In genomic region chr7:128366290-128366689, GRCh38 we compare ENCODE assay signal across 18 cellular contexts. TPM values are rescaled to one million over a fixed set of nuclear protein-coding genes. Genes with fewer than 3 reads are reported as not detected.
"Had no signal": no experiment of that assay in that cellular context is flagged by ENCODE, and none has a peak within 500 bp of the region (broad histone marks: within the 10 kb centered on the region; RNA-seq: fewer than 3 reads in every experiment).

No MANE protein-coding gene starts in this region.

- H3K36me3 ChIP-seq: ascending aorta, cardiac muscle cell, colonic mucosa, ovary, tibial artery had no signal

- H3K4me2 ChIP-seq: smooth muscle cell had no signal

- H3K9me3 Mint-ChIP-seq: activated naive CD8-positive, alpha-beta T cell treated with anti-CD3 and anti-CD28 coated beads, Interleukin-2, amount 50 U/mL, for 24 hours; memory B cell; stimulated activated memory B cell treated with anti-CD40 and anti-IgM and Interleukin-4, amounts not matched to agents 10 μg/mL and 1 μg/mL and 100 μg/mL, for 72 hours; T-cell had no signal

- H3K4me1 ChIP-seq: colonic mucosa had no signal

- H3K27ac ChIP-seq: ascending aorta, cardiac muscle cell, colonic mucosa, ovary, tibial artery had no signal

- H3K4me3 ChIP-seq: ascending aorta, cardiac muscle cell, colonic mucosa, ovary, smooth muscle cell, tibial artery had no signal

- H3K9me3 ChIP-seq: ascending aorta, colonic mucosa, ovary, tibial artery had no signal

- H3K27ac Mint-ChIP-seq: activated CD8-positive, alpha-beta T cell treated with anti-CD3 and anti-CD28 coated beads, Interleukin-2, amount 10 ng/mL, durations not matched to agents 7 days and 5 days; activated naive CD8-positive, alpha-beta T cell treated with anti-CD3 and anti-CD28 coated beads, Interleukin-2, amount 50 U/mL, for 24 hours; memory B cell; stimulated activated memory B cell treated with anti-CD40 and anti-IgM and Interleukin-4, amounts not matched to agents 10 μg/mL and 1 μg/mL and 100 μg/mL, for 72 hours; T-cell had no signal

- H3K27me3 ChIP-seq: ascending aorta, ovary had no signal

- ATAC-seq: activated CD8-positive, alpha-beta T cell treated with anti-CD3 and anti-CD28 coated beads, Interleukin-2, amount 10 ng/mL, durations not matched to agents 7 days and 5 days; activated naive CD8-positive, alpha-beta T cell treated with anti-CD3 and anti-CD28 coated beads, Interleukin-2, amount 50 U/mL, for 24 hours; stimulated activated memory B cell treated with anti-CD40 and anti-IgM and Interleukin-4, amounts not matched to agents 10 μg/mL and 1 μg/mL and 100 μg/mL, for 72 hours; T-cell had no signal

- FAIRE-seq: endothelial cell of umbilical vein had no signal

- H3K36me3 Mint-ChIP-seq: memory B cell; stimulated activated memory B cell treated with anti-CD40 and anti-IgM and Interleukin-4, amounts not matched to agents 10 μg/mL and 1 μg/mL and 100 μg/mL, for 72 hours; T-cell had no signal

- DNase-seq: activated CD4-positive, alpha-beta T cell treated with anti-CD3 and anti-CD28 coated beads for 48 hours; activated CD8-positive, alpha-beta memory T cell treated with anti-CD3 and anti-CD28 coated beads, Interleukin-2, amount 50 U/mL, for 48 hours; activated CD8-positive, alpha-beta T cell treated with anti-CD3 and anti-CD28 coated beads, Interleukin-2, amount 10 ng/mL, durations not matched to agents 7 days and 5 days; activated naive CD4-positive, alpha-beta T cell treated with Interleukin-2 at 50 U/mL for 16 hours; activated naive CD8-positive, alpha-beta T cell treated with anti-CD3 and anti-CD28 coated beads, Interleukin-2, amount 50 U/mL, for 24 hours; colonic mucosa; left cardiac atrium; ovary; stimulated activated CD4-positive, alpha-beta T cell treated with anti-CD3 and anti-CD28 coated beads, Interleukin-1b, Interleukin-23, amount 100 ng/mL, for 48 hours; T-cell; tibial artery had no signal

- H3K4me3 Mint-ChIP-seq: activated CD8-positive, alpha-beta T cell treated with anti-CD3 and anti-CD28 coated beads, Interleukin-2, amount 10 ng/mL, durations not matched to agents 7 days and 5 days; activated naive CD8-positive, alpha-beta T cell treated with anti-CD3 and anti-CD28 coated beads, Interleukin-2, amount 50 U/mL, for 24 hours; memory B cell; stimulated activated memory B cell treated with anti-CD40 and anti-IgM and Interleukin-4, amounts not matched to agents 10 μg/mL and 1 μg/mL and 100 μg/mL, for 72 hours; T-cell had no signal

RNA-seq across cellular contexts. Expression of gene PRRT4, which starts 4.8 kb away (rescaled TPM):
- total RNA-seq: endothelial cell of umbilical vein, renal cortical epithelial cell had no signal
